In the genomic region with DNA sequence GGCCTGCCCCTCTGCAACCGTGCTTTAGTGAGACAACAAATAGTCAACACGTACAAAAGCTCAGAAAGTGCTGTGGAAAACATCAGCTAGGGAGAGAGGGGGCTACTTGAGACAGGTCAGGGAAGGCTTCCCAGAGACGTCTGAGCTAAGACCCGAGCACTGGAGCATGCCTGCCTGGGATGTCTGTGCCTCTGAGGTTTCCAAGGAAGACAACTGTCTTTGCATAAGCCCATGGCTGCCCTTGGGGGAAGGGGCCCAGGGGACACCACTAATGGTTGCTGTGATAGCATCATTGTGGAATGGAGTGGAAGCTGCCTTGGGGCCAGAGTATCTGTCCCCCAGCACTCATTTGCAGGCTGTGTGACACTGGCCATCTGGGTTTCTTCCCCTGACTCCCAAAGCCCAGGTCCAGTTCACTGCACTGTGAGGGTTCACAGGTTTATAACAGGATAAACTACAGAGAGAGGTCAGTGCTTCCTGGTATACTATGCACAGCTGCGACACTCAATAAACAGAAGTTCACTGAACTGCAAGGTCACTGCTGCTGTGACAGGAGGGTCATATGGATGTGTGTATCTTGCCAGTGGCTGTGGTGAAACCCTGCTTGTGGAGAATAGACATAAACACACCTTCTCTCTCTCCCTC, we compare ENCODE assay signal across 1 cellular context.
TF ChIP-seq lines count a peak whose summit lies in the region.

No MANE protein-coding gene starts in this region.

TF ChIP-seq in H1, 55 proteins besides CTCF, POLR2A, EP300 and RAD21:
- TF ChIP-seq, protein P1, sequence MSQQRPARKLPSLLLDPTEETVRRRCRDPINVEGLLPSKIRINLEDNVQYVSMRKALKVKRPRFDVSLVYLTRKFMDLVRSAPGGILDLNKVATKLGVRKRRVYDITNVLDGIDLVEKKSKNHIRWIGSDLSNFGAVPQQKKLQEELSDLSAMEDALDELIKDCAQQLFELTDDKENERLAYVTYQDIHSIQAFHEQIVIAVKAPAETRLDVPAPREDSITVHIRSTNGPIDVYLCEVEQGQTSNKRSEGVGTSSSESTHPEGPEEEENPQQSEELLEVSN (IDR thresholded peaks at IDR 0.05): no peak
- TF ChIP-seq CEBPB (IDR thresholded peaks at IDR 0.05; ENCODE audit: low read depth, low read length) (no peak), SP4 (IDR thresholded peaks at IDR 0.05; ENCODE audit: low read length) (no peak), SIN3A (conservative IDR thresholded peaks at IDR 0.05 in 1 of 2, IDR thresholded peaks at IDR 0.05 in 1 of 2; ENCODE audit: low read depth in 1 of 2, low read length in 2 of 2) (no peak)
